Comparison of ENCODE assay signal across 37 cellular contexts in genomic region chr5:135005076-135005475, GRCh38. TPM values are rescaled to one million over a fixed set of nuclear protein-coding genes. Genes with fewer than 3 reads are reported as not detected.
"Had no signal": no experiment of that assay in that cellular context is flagged by ENCODE, and none has a peak within 500 bp of the region (broad histone marks: within the 10 kb centered on the region; RNA-seq: fewer than 3 reads in every experiment).

No MANE protein-coding gene starts in this region.

- H3K9me3 Mint-ChIP-seq: activated B cell treated with CpG ODN at 0.5 μM for 24 hours; activated CD8-positive, alpha-beta T cell treated with anti-CD3 and anti-CD28 coated beads for 36 hours; activated naive CD4-positive, alpha-beta T cell treated with anti-CD3 and anti-CD28 coated beads, Interleukin-2, amount 50 U/mL, for 72 hours; activated T-cell treated with anti-CD3 and anti-CD28 coated beads, Interleukin-2, amount 50 U/mL, for 72 hours; immature natural killer cell; T-cell had no signal

- H3K27me3 Mint-ChIP-seq: activated CD8-positive, alpha-beta memory T cell treated with anti-CD3 and anti-CD28 coated beads, Interleukin-2, amount 10 ng/mL, durations not matched to agents 7 days and 5 days; activated CD8-positive, alpha-beta T cell treated with anti-CD3 and anti-CD28 coated beads for 36 hours had no signal

- H3K4me3 Mint-ChIP-seq: activated B cell treated with CpG ODN at 0.5 μM for 24 hours; activated CD8-positive, alpha-beta memory T cell treated with anti-CD3 and anti-CD28 coated beads, Interleukin-2, amount 10 ng/mL, durations not matched to agents 7 days and 5 days; activated CD8-positive, alpha-beta T cell treated with anti-CD3 and anti-CD28 coated beads for 36 hours; activated T-cell treated with anti-CD3 and anti-CD28 coated beads, Interleukin-2, amount 50 U/mL, for 72 hours; immature natural killer cell; mesothelial cell of epicardium; naive B cell; nephron progenitor cell; stimulated activated naive B cell treated with anti-CD40 and anti-IgM and Interleukin-4, amounts not matched to agents 10 μg/mL and 1 μg/mL and 100 μg/mL, for 72 hours; T-cell had no signal

- H2AFZ ChIP-seq: hepatocyte had no signal

- H3K79me2 ChIP-seq: hepatocyte had no signal

- DNase-seq: activated B cell treated with CpG ODN at 0.5 μM for 24 hours; activated CD4-positive, alpha-beta T cell treated with anti-CD3 and anti-CD28 coated beads, Interleukin-2, amount 50 U/mL, for 1 hour; activated CD8-positive, alpha-beta memory T cell treated with anti-CD3 and anti-CD28 coated beads, Interleukin-2, amount 10 ng/mL, durations not matched to agents 7 days and 5 days; activated CD8-positive, alpha-beta T cell treated with anti-CD3 and anti-CD28 coated beads for 36 hours; activated naive CD4-positive, alpha-beta T cell; activated T-cell treated with anti-CD3 and anti-CD28 coated beads for 4 hours; activated T-cell treated with anti-CD3 and anti-CD28 coated beads, Interleukin-2, amount 50 U/mL, for 72 hours; adrenal gland; body of pancreas; effector memory CD4-positive, alpha-beta T cell; immature natural killer cell; kidney; left colon; mammary epithelial cell; naive B cell; nephron progenitor cell; ovary; retina; stimulated activated CD4-positive, alpha-beta T cell treated with anti-CD3 and anti-CD28 coated beads, Interleukin-15, amount 100 ng/mL, for 24 hours; stimulated activated CD4-positive, alpha-beta T cell treated with anti-CD3 and anti-CD28 coated beads, Interleukin-2, amount 100 ng/mL, for 24 hours; stimulated activated naive B cell treated with anti-CD40 and anti-IgM and Interleukin-4, amounts not matched to agents 10 μg/mL and 1 μg/mL and 100 μg/mL, for 72 hours; stomach; T-cell; thyroid gland; upper lobe of left lung had no signal

- H3K9me3 ChIP-seq: adrenal gland, body of pancreas, gastroesophageal sphincter, neutrophil, ovary, stomach, thyroid gland, upper lobe of left lung had no signal

- H3K4me1 ChIP-seq: adrenal gland, body of pancreas, gastroesophageal sphincter, stomach, thyroid gland, upper lobe of left lung had no signal

- H3K36me3 Mint-ChIP-seq: activated CD8-positive, alpha-beta memory T cell treated with anti-CD3 and anti-CD28 coated beads, Interleukin-2, amount 10 ng/mL, durations not matched to agents 7 days and 5 days; activated naive CD4-positive, alpha-beta T cell treated with anti-CD3 and anti-CD28 coated beads, Interleukin-2, amount 50 U/mL, for 72 hours; naive B cell had no signal

- H3K4me2 ChIP-seq: hepatocyte had no signal

- H3K4me3 ChIP-seq: adrenal gland, body of pancreas, cardiac muscle cell, coronary artery, dorsolateral prefrontal cortex, gastroesophageal sphincter, hepatocyte, ovary, stomach, thyroid gland, upper lobe of left lung had no signal

- H3K36me3 ChIP-seq: adrenal gland, cardiac muscle cell, gastroesophageal sphincter, neutrophil, ovary, stomach, thyroid gland, upper lobe of left lung had no signal

- H3K27ac Mint-ChIP-seq: activated B cell treated with CpG ODN at 0.5 μM for 24 hours; activated CD8-positive, alpha-beta memory T cell treated with anti-CD3 and anti-CD28 coated beads, Interleukin-2, amount 10 ng/mL, durations not matched to agents 7 days and 5 days; activated CD8-positive, alpha-beta T cell treated with anti-CD3 and anti-CD28 coated beads for 36 hours; activated T-cell treated with anti-CD3 and anti-CD28 coated beads, Interleukin-2, amount 50 U/mL, for 72 hours; mesothelial cell of epicardium; nephron progenitor cell; progenitor cell of endocrine pancreas; stimulated activated naive B cell treated with anti-CD40 and anti-IgM and Interleukin-4, amounts not matched to agents 10 μg/mL and 1 μg/mL and 100 μg/mL, for 72 hours; T-cell had no signal

- FAIRE-seq: endothelial cell of umbilical vein, kidney had no signal

- H3K27me3 ChIP-seq: adrenal gland, body of pancreas, gastroesophageal sphincter, hepatocyte, neutrophil, ovary, stomach, thyroid gland, upper lobe of left lung had no signal

- H3K27ac ChIP-seq: adrenal gland, body of pancreas, cardiac muscle cell, coronary artery, dorsolateral prefrontal cortex, gastroesophageal sphincter, hepatocyte, neutrophil, ovary, stomach, thyroid gland, upper lobe of left lung had no signal

- H3K4me1 Mint-ChIP-seq: activated B cell treated with CpG ODN at 0.5 μM for 24 hours; activated CD8-positive, alpha-beta memory T cell treated with anti-CD3 and anti-CD28 coated beads, Interleukin-2, amount 10 ng/mL, durations not matched to agents 7 days and 5 days; immature natural killer cell; mesothelial cell of epicardium; stimulated activated naive B cell treated with anti-CD40 and anti-IgM and Interleukin-4, amounts not matched to agents 10 μg/mL and 1 μg/mL and 100 μg/mL, for 72 hours; T-cell had no signal

- ATAC-seq: activated CD8-positive, alpha-beta memory T cell treated with anti-CD3 and anti-CD28 coated beads, Interleukin-2, amount 10 ng/mL, durations not matched to agents 7 days and 5 days; activated CD8-positive, alpha-beta T cell treated with anti-CD3 and anti-CD28 coated beads for 36 hours; activated naive CD4-positive, alpha-beta T cell treated with anti-CD3 and anti-CD28 coated beads, Interleukin-2, amount 50 U/mL, for 72 hours; activated T-cell treated with anti-CD3 and anti-CD28 coated beads, Interleukin-2, amount 50 U/mL, for 72 hours; body of pancreas; gastroesophageal sphincter; left colon; stimulated activated naive B cell treated with anti-CD40 and anti-IgM and Interleukin-4, amounts not matched to agents 10 μg/mL and 1 μg/mL and 100 μg/mL, for 72 hours; T-cell had no signal

RNA-seq across cellular contexts. Expression of gene PITX1, which starts 29.0 kb away (rescaled TPM):
- total RNA-seq: activated B cell treated with CpG ODN at 0.5 μM for 24 hours, body of pancreas, cardiac muscle cell, cerebellum, kidney, liver had no signal
- polyA plus RNA-seq: immature natural killer cell had no signal

RNA-seq across cellular contexts. Expression of gene CATSPER3, which starts 37.4 kb away (rescaled TPM):
- total RNA-seq: cardiac muscle cell, hepatocyte, mammary epithelial cell, stomach had no signal
